8 cellular contexts compared by ENCODE assay signal in the genomic region with DNA sequence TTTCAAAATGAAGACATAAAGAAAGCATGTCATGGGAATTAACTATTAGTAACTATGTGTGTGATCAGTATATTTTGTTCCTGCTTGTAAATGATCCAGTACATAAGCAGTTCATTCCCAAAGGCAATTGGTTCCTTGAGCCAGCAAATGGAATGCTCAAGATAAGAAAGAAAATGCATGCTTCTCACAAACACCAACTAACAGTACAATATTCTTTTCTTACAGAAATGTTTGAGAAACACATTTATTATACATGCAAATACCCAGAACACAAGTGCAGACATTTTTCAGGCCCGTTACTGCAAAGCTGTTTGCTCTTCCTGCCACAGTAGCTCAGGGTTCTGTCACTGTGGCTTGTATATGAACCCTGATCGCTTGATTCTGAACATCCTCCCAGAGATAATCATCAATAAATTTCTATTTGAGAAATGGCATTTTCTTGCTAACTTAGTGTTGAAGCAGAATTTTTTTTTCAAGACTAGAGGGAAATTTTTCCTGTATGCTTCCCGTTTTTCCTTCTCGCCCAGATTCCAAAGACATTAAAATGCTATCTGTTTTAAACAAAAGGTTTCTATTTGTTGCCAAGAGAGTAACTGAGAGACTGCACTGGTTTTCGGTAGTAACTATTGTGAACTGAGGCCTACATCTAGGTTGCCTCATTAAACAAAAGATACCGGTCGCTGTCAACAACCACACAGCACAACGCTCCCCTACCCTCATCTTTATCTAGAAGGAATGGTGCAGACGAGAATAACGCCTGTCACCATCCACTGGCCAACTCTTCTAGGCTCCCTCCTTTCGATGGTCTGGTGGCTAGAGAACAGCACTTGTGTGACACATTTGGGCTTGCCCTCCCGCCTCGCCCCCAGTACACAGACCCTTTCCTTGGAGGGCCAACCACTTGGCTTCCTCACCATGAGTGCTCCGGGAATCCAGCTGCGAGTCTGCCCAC. TPM values are rescaled to one million over a fixed set of nuclear protein-coding genes. Genes with fewer than 3 reads are reported as not detected.
A peak's percentile ranks its signal among the peaks of the same experiment; 100 is the strongest.
DNase-seq lines count a peak whose midpoint lies in the region; ATAC-seq and TF ChIP-seq lines count a peak whose summit lies in the region.

No MANE protein-coding gene starts in this region.

- no peaks in the 10 kb centered on the region for H3K9me2 ChIP-seq in Karpas-422 (replicated peaks; ENCODE audit: insufficient read depth, low read length)

- H3K9ac ChIP-seq in fibroblast of lung (ENCODE audit: insufficient read depth, low read length) (peak overlapping the region; percentile 65), Karpas-422 (ENCODE audit: low read length) (no peak overlapping the region)

- H3K27me3 ChIP-seq in fibroblast of lung (ENCODE audit: control insufficient read depth, insufficient read depth, low read length) (no peaks in the 10 kb centered on the region), Karpas-422 (ENCODE audit: low read length) (no peaks in the 10 kb centered on the region)

- ATAC-seq in activated CD8-positive, alpha-beta T cell treated with anti-CD3 and anti-CD28 coated beads, Interleukin-2, amount 10 ng/mL, durations not matched to agents 7 days and 5 days, result peak; percentile 17
- no peak for ATAC-seq in HG03039 (IDR thresholded peaks at IDR 0.05; ENCODE audit: unreplicated experiment)

- H3K4me1 Mint-ChIP-seq in IgD-negative memory B cell, result peaks cover 11 to 13% (median 11%) of the 10 kb centered on the region in 3 donors
- H3K4me1 Mint-ChIP-seq in activated CD8-positive, alpha-beta T cell treated with anti-CD3 and anti-CD28 coated beads, Interleukin-2, amount 10 ng/mL, durations not matched to agents 7 days and 5 days (ENCODE audit: low read depth), result peaks cover 40% of the 10 kb centered on the region
- peaks cover 37% of the 10 kb centered on the region for H3K4me1 Mint-ChIP-seq in nephron

- CTCF ChIA-PET in activated CD8-positive, alpha-beta T cell treated with anti-CD3 and anti-CD28 coated beads, Interleukin-2, amount 10 ng/mL, durations not matched to agents 7 days and 5 days (lab: Charles Lee), result interaction anchor here (0.7 to 3.5 kb wide), 11 partner anchors 13 to 188 kb away, joined by 3 to 25 read pairs (median 5); no protein-coding TSS in a partner anchor

- no peaks in the 10 kb centered on the region for H3K9me3 ChIP-seq in fibroblast of lung (ENCODE audit: control insufficient read depth, insufficient read depth, low read depth, low read length)
- no peaks in the 10 kb centered on the region for H3K9me3 ChIP-seq in Karpas-422 (ENCODE audit: low read length)

- TF ChIP-seq CTCF in fibroblast of lung (conservative IDR thresholded peaks at IDR 0.05 in 1 of 2, IDR thresholded peaks at IDR 0.05 in 1 of 2; ENCODE audit: low read depth in 1 of 2, low read length in 2 of 2) (no peak), nephron (IDR thresholded peaks at IDR 0.05; ENCODE audit: unreplicated experiment in 3 of 3) (no peak)

- H3K27ac Mint-ChIP-seq in IgD-negative memory B cell (peak overlapping the region in 2 of 3 donors; percentile 47 to 56), nephron (peak overlapping the region; percentile 81 to 93 (median 89))
- peak overlapping the region; percentile 90 for H3K27ac Mint-ChIP-seq in activated CD8-positive, alpha-beta T cell treated with anti-CD3 and anti-CD28 coated beads, Interleukin-2, amount 10 ng/mL, durations not matched to agents 7 days and 5 days

- H2AFZ ChIP-seq in fibroblast of lung (ENCODE audit: low read length), result peak overlapping the region; percentile 67
- no peak overlapping the region for H2AFZ ChIP-seq in Karpas-422 (ENCODE audit: low read length)

- H3K9me3 Mint-ChIP-seq in IgD-negative memory B cell, result peaks cover 0 to 2% (median 2%) of the 10 kb centered on the region in 3 donors
- no peaks in the 10 kb centered on the region for H3K9me3 Mint-ChIP-seq in activated CD8-positive, alpha-beta T cell treated with anti-CD3 and anti-CD28 coated beads, Interleukin-2, amount 10 ng/mL, durations not matched to agents 7 days and 5 days (ENCODE audit: insufficient read depth)
- H3K9me3 Mint-ChIP-seq in nephron, result no peaks in the 10 kb centered on the region

- POLR2A ChIA-PET in activated CD8-positive, alpha-beta T cell treated with anti-CD3 and anti-CD28 coated beads, Interleukin-2, amount 10 ng/mL, durations not matched to agents 7 days and 5 days (lab: Charles Lee), result interaction anchor here (1.0 to 1.5 kb wide), 2 partner anchors 52 to 121 kb away, joined by 4 to 5 read pairs; no protein-coding TSS in a partner anchor

- peak overlapping the region; percentile 76 to 86 (median 80) for H3K4me3 ChIP-seq in fibroblast of lung (replicated peaks in 1 of 4; ENCODE audit: control extremely low read depth in 1 of 4, insufficient read depth in 1 of 4, low read depth in 3 of 4, low read length in 4 of 4)
- H3K4me3 ChIP-seq in Karpas-422 (ENCODE audit: low read length), result no peak overlapping the region

- no peaks in the 10 kb centered on the region for H4K20me1 ChIP-seq in fibroblast of lung (ENCODE audit: control insufficient read depth, extremely low read depth, insufficient read depth, low read length)
- no peaks in the 10 kb centered on the region for H4K20me1 ChIP-seq in Karpas-422 (ENCODE audit: insufficient read depth, low read depth, low read length)

- H3K4me2 ChIP-seq in fibroblast of lung (ENCODE audit: extremely low read depth, insufficient read depth, low read length) (peak overlapping the region; percentile 80), Karpas-422 (ENCODE audit: low read depth, low read length, poor library complexity, severe bottlenecking) (no peak overlapping the region)

- H3K27ac ChIP-seq in fibroblast of lung (ENCODE audit: insufficient read depth, low read length) (peak overlapping the region; percentile 70), Karpas-422 (ENCODE audit: low read length) (no peak overlapping the region)

- DNase-seq in Caki2 (ENCODE audit: low read depth) (peak; percentile 55), fibroblast of lung (ENCODE audit: low read depth in 2 of 2) (peak; percentile 47 to 54), Karpas-422 (no peak), COLO829 (ENCODE audit: low spot score) (no peak)
- DNase-seq in activated CD8-positive, alpha-beta T cell treated with anti-CD3 and anti-CD28 coated beads, Interleukin-2, amount 10 ng/mL, durations not matched to agents 7 days and 5 days, result peak; percentile 51

- H3K36me3 Mint-ChIP-seq in IgD-negative memory B cell, result no peaks in the 10 kb centered on the region
- peaks cover 4% of the 10 kb centered on the region for H3K36me3 Mint-ChIP-seq in activated CD8-positive, alpha-beta T cell treated with anti-CD3 and anti-CD28 coated beads, Interleukin-2, amount 10 ng/mL, durations not matched to agents 7 days and 5 days (ENCODE audit: low read depth)
- no peaks in the 10 kb centered on the region for H3K36me3 Mint-ChIP-seq in nephron (ENCODE audit: low read depth)

- H3K79me2 ChIP-seq in fibroblast of lung (ENCODE audit: control insufficient read depth, insufficient read depth, low read length), result peaks cover 48% of the 10 kb centered on the region
- no peaks in the 10 kb centered on the region for H3K79me2 ChIP-seq in Karpas-422 (ENCODE audit: low read length)

- H3K4me1 ChIP-seq in fibroblast of lung (ENCODE audit: control insufficient read depth, extremely low read depth, insufficient read depth, low read length) (peaks cover 4% of the 10 kb centered on the region), Karpas-422 (ENCODE audit: low read length) (peaks cover 7% of the 10 kb centered on the region; the same call in 1 of the 2 replicates)

- in situ Hi-C loops in Caki2 (cut with HindIII; ENCODE audit: low pct_unique_long_range_greater_than_20kb, low sequenced_read_pairs), result no loop called here

- H3K27me3 Mint-ChIP-seq in IgD-negative memory B cell (peaks cover 45% of the 10 kb centered on the region), nephron (ENCODE audit: low read depth) (no peaks in the 10 kb centered on the region)
- H3K27me3 Mint-ChIP-seq in activated CD8-positive, alpha-beta T cell treated with anti-CD3 and anti-CD28 coated beads, Interleukin-2, amount 10 ng/mL, durations not matched to agents 7 days and 5 days (ENCODE audit: low read depth), result no peaks in the 10 kb centered on the region

- H3K36me3 ChIP-seq in fibroblast of lung (ENCODE audit: control insufficient read depth, insufficient read depth, low read length), result no peaks in the 10 kb centered on the region
- no peaks in the 10 kb centered on the region for H3K36me3 ChIP-seq in Karpas-422 (ENCODE audit: insufficient read depth, low read length)

- H3K4me3 Mint-ChIP-seq in IgD-negative memory B cell (peak overlapping the region; percentile 49 to 91 (median 83)), nephron (peak overlapping the region; percentile 91 to 95 (median 93))
- peak overlapping the region; percentile 95 for H3K4me3 Mint-ChIP-seq in activated CD8-positive, alpha-beta T cell treated with anti-CD3 and anti-CD28 coated beads, Interleukin-2, amount 10 ng/mL, durations not matched to agents 7 days and 5 days

RNA-seq across cellular contexts. Expression of a gene that starts 1.7 kb away (rescaled TPM):
- total RNA-seq in Caki2 (2014; rRNA removed; shearing (Covaris generic); ENCODE audit: low replicate concordance), result 12.4 and 37.2 TPM in 2 replicates
- polyA plus RNA-seq in IgD-negative memory B cell (0.39 TPM), fibroblast of lung (63.8 and 74.3 TPM in 2 replicates)
- total RNA-seq in activated CD8-positive, alpha-beta T cell treated with anti-CD3 and anti-CD28 coated beads, Interleukin-2, amount 10 ng/mL, durations not matched to agents 7 days and 5 days, result 10 to 100 TPM; 29.0 to 29.7 TPM
- total RNA-seq in fibroblast of lung, result 25.9 and 30.4 TPM in 2 replicates
- polyA plus RNA-seq in fibroblast of lung (2012), result 23.8 and 28.1 TPM in 2 replicates
- polyA minus RNA-seq in fibroblast of lung (ENCODE audit: low replicate concordance), result 11.5 and 15.3 TPM in 2 replicates
- not detected in 2 replicates for total RNA-seq in Karpas-422 (2014; rRNA removed; shearing (Covaris generic); ENCODE audit: low replicate concordance)

Comparison
In these comparisons a context has a peak if more than half of its experiments do, and no peak if none do; other contexts are left out.
1. DNase-seq: peak in Caki2 (single experiment), activated CD8-positive, alpha-beta T cell treated with anti-CD3 and anti-CD28 coated beads, Interleukin-2, amount 10 ng/mL, durations not matched to agents 7 days and 5 days (single experiment) and fibroblast of lung (2 of 2); none in Karpas-422 (single experiment) and COLO829 (single experiment).
2. RNA of a gene that starts 1.7 kb away (total RNA-seq): 12.4 to 37.2 TPM in Caki2, 25.9 to 30.4 TPM in fibroblast of lung and 29.0 to 29.7 TPM in activated CD8-positive, alpha-beta T cell treated with anti-CD3 and anti-CD28 coated beads, Interleukin-2, amount 10 ng/mL, durations not matched to agents 7 days and 5 days; not detected in Karpas-422; every median in the first group is over 10 times any median in the second.
3. Peak in every context shown above with its lines, with median percentiles within 50 percentile points of each other: H3K27ac Mint-ChIP-seq and H3K4me3 Mint-ChIP-seq.